In genomic region chr20:57346477-57346876, GRCh38 we compare ENCODE assay signal across 1 cellular context.
TF ChIP-seq lines count a peak whose summit lies in the region.

No MANE protein-coding gene starts in this region.

TF ChIP-seq in HepG2, 621 proteins besides CTCF, POLR2A, EP300 and RAD21:
- TF ChIP-seq DMTF1 (CRISPR knock-in tag; IDR thresholded peaks at IDR 0.05) (no peak), KLF16 (CRISPR knock-in tag; IDR thresholded peaks at IDR 0.05) (peak in 1 of 2 experiments; percentile 31; a peak in 1 of 4 replicates), KAT8 (CRISPR knock-in tag; IDR thresholded peaks at IDR 0.05) (no peak), ZFX (CRISPR knock-in tag; IDR thresholded peaks at IDR 0.05; ENCODE audit: low read depth) (no peak), MIXL1 (CRISPR knock-in tag; IDR thresholded peaks at IDR 0.05) (peak; percentile 75), ZSCAN9 (CRISPR knock-in tag; IDR thresholded peaks at IDR 0.05; ENCODE audit: borderline replicate concordance) (peak; percentile 42; the same call in 1 of the 2 replicates), DR1 (CRISPR knock-in tag; IDR thresholded peaks at IDR 0.05) (no peak), ZBTB40 (IDR thresholded peaks at IDR 0.05) (no peak), ZBTB40 (CRISPR knock-in tag; IDR thresholded peaks at IDR 0.05) (no peak), ZGPAT (CRISPR knock-in tag; IDR thresholded peaks at IDR 0.05) (no peak), SMC3 (IDR thresholded peaks at IDR 0.05; ENCODE audit: low read length) (peak; percentile 97), BRD4 (CRISPR knock-in tag; IDR thresholded peaks at IDR 0.05) (no peak), GFI1 (CRISPR knock-in tag; IDR thresholded peaks at IDR 0.05; ENCODE audit: borderline replicate concordance) (no peak), ZNF317 (CRISPR knock-in tag; IDR thresholded peaks at IDR 0.05) (no peak), KDM3A (CRISPR knock-in tag; IDR thresholded peaks at IDR 0.05; ENCODE audit: low read depth) (no peak), SMYD3 (CRISPR knock-in tag; IDR thresholded peaks at IDR 0.05) (no peak), ARID3A (IDR thresholded peaks at IDR 0.05; ENCODE audit: low read depth, low read length) (0 out of 2 replicates have a peak, but pooled peaks have one; percentile 31), ZNF180 (CRISPR knock-in tag; IDR thresholded peaks at IDR 0.05; ENCODE audit: borderline replicate concordance, low read depth) (no peak), STAT5B (CRISPR knock-in tag; IDR thresholded peaks at IDR 0.05) (no peak), ZNF788 (CRISPR knock-in tag; IDR thresholded peaks at IDR 0.05; ENCODE audit: borderline replicate concordance) (no peak), STAG1 (CRISPR knock-in tag; IDR thresholded peaks at IDR 0.05) (peak; percentile 98), ZNF501 (CRISPR knock-in tag; IDR thresholded peaks at IDR 0.05) (no peak), FOXA1 (IDR thresholded peaks at IDR 0.05) (no peak), FOXA1 (CRISPR knock-in tag; IDR thresholded peaks at IDR 0.05) (0 out of 2 replicates have a peak, but pooled peaks have one; percentile 9), GPN1 (CRISPR knock-in tag; IDR thresholded peaks at IDR 0.05; ENCODE audit: borderline replicate concordance) (no peak), PATZ1 (CRISPR knock-in tag; IDR thresholded peaks at IDR 0.05) (no peak), ARID5B (CRISPR knock-in tag; IDR thresholded peaks at IDR 0.05) (peak; percentile 35; the same call in 1 of the 2 replicates), RFX1 (IDR thresholded peaks at IDR 0.05) (no peak), TCF7 (IDR thresholded peaks at IDR 0.05; ENCODE audit: low read depth) (no peak), ZFP36L1 (CRISPR knock-in tag; IDR thresholded peaks at IDR 0.05) (no peak), ZNF510 (CRISPR knock-in tag; IDR thresholded peaks at IDR 0.05; ENCODE audit: low read depth) (no peak), SPEN (CRISPR knock-in tag; IDR thresholded peaks at IDR 0.05; ENCODE audit: low read depth) (no peak)
